In genomic region chr2:202910687-202911086, GRCh38 we compare ENCODE assay signal across 1 cellular context.
TF ChIP-seq lines count a peak whose summit lies in the region.

No MANE protein-coding gene starts in this region.

TF ChIP-seq in GM12878, 131 proteins besides CTCF, POLR2A, EP300 and RAD21:
- TF ChIP-seq SMC3 (IDR thresholded peaks at IDR 0.05; ENCODE audit: borderline replicate concordance, low read length) (no peak), SRF (IDR thresholded peaks at IDR 0.05; ENCODE audit: low read depth in 2 of 2, low read length in 2 of 2) (no peak), TCF3 (IDR thresholded peaks at IDR 0.05; ENCODE audit: borderline replicate concordance, insufficient read depth, low read depth, low read length) (no peak), BMI1 (IDR thresholded peaks at IDR 0.05; ENCODE audit: borderline replicate concordance) (no peak), TCF7 (IDR thresholded peaks at IDR 0.05; ENCODE audit: borderline replicate concordance) (no peak), CBX3 (IDR thresholded peaks at IDR 0.05; ENCODE audit: borderline replicate concordance, low read depth) (no peak), RCOR1 (conservative IDR thresholded peaks at IDR 0.05; ENCODE audit: low read depth, low read length) (no peak), ESRRA (IDR thresholded peaks at IDR 0.05; ENCODE audit: low read length) (no peak), CHD2 (IDR thresholded peaks at IDR 0.05; ENCODE audit: borderline replicate concordance, low read depth, low read length) (no peak), ZNF622 (IDR thresholded peaks at IDR 0.05) (no peak), HCFC1 (IDR thresholded peaks at IDR 0.05; ENCODE audit: low read length) (no peak), ZNF384 (IDR thresholded peaks at IDR 0.05; ENCODE audit: borderline replicate concordance, low read depth, low read length) (no peak), TARDBP (IDR thresholded peaks at IDR 0.05; ENCODE audit: borderline replicate concordance) (no peak), JUNB (IDR thresholded peaks at IDR 0.05) (no peak), CBX5 (IDR thresholded peaks at IDR 0.05; ENCODE audit: low read depth) (no peak), POLR2AphosphoS5 (IDR thresholded peaks at IDR 0.05; ENCODE audit: low read length) (no peak)
- TF ChIP-seq, protein P1, sequence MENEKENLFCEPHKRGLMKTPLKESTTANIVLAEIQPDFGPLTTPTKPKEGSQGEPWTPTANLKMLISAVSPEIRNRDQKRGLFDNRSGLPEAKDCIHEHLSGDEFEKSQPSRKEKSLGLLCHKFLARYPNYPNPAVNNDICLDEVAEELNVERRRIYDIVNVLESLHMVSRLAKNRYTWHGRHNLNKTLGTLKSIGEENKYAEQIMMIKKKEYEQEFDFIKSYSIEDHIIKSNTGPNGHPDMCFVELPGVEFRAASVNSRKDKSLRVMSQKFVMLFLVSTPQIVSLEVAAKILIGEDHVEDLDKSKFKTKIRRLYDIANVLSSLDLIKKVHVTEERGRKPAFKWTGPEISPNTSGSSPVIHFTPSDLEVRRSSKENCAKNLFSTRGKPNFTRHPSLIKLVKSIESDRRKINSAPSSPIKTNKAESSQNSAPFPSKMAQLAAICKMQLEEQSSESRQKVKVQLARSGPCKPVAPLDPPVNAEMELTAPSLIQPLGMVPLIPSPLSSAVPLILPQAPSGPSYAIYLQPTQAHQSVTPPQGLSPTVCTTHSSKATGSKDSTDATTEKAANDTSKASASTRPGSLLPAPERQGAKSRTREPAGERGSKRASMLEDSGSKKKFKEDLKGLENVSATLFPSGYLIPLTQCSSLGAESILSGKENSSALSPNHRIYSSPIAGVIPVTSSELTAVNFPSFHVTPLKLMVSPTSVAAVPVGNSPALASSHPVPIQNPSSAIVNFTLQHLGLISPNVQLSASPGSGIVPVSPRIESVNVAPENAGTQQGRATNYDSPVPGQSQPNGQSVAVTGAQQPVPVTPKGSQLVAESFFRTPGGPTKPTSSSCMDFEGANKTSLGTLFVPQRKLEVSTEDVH (IDR thresholded peaks at IDR 0.05; ENCODE audit: low read depth, partially characterized antibody) = no peak
- TF ChIP-seq, protein P2, sequence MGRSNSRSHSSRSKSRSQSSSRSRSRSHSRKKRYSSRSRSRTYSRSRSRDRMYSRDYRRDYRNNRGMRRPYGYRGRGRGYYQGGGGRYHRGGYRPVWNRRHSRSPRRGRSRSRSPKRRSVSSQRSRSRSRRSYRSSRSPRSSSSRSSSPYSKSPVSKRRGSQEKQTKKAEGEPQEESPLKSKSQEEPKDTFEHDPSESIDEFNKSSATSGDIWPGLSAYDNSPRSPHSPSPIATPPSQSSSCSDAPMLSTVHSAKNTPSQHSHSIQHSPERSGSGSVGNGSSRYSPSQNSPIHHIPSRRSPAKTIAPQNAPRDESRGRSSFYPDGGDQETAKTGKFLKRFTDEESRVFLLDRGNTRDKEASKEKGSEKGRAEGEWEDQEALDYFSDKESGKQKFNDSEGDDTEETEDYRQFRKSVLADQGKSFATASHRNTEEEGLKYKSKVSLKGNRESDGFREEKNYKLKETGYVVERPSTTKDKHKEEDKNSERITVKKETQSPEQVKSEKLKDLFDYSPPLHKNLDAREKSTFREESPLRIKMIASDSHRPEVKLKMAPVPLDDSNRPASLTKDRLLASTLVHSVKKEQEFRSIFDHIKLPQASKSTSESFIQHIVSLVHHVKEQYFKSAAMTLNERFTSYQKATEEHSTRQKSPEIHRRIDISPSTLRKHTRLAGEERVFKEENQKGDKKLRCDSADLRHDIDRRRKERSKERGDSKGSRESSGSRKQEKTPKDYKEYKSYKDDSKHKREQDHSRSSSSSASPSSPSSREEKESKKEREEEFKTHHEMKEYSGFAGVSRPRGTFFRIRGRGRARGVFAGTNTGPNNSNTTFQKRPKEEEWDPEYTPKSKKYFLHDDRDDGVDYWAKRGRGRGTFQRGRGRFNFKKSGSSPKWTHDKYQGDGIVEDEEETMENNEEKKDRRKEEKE (IDR thresholded peaks at IDR 0.05) = no peak
